ENCODE assay signal across 11 cellular contexts in the genomic region with DNA sequence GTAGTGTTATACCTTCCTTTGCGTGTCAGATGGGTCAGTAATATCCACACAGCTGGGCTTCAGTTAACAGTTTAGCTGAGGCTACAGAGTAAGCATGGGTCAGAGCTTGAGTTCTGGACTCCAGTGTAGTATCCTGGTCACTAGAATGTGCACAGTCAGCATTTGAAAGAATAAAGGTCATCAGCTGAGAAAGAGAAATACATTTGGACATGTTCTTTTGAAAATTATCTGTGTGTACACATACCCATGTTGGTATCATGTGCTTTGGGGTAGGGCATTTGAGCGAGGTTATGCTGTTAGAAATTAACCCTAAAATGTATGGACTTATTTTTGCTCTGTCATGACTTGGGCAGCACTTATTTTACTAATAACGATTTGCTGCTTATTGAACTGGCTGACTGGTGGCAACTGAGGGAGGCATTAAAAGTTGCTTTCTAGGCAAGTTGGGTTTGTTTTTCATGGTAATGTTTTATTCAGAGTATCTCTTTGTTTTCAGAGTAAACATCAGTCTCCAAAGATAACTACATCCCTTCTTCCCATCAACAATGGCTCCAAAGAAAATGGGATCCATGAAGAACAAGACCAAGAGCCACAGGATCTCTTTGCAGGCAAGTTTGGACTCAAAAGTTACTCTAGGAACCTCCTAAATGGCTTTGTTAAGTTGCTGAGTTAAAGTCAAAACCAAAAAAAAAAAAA. TPM values are rescaled to one million over a fixed set of nuclear protein-coding genes. Genes with fewer than 3 reads are reported as not detected.
A peak's percentile ranks its signal among the peaks of the same experiment; 100 is the strongest.
DNase-seq lines count a peak whose midpoint lies in the region; ATAC-seq and TF ChIP-seq lines count a peak whose summit lies in the region.
"Had no signal": no experiment of that assay in that cellular context is flagged by ENCODE, and none has a peak within 500 bp of the region (broad histone marks: within the 10 kb centered on the region; RNA-seq: fewer than 3 reads in every experiment).

No MANE protein-coding gene starts in this region.

- H3K27me3 Mint-ChIP-seq in type B pancreatic cell, result no peaks in the 10 kb centered on the region

- ATAC-seq in heart right ventricle (peak in 5 of 8 donors; percentile 30 to 51 (median 43)), Right ventricle myocardium inferior (no peak), GM19463 (IDR thresholded peaks at IDR 0.05; ENCODE audit: unreplicated experiment) (no peak)

- peak overlapping the region; percentile 32 for H3K4me3 Mint-ChIP-seq in type B pancreatic cell

- no peaks in the 10 kb centered on the region for H3K27me3 ChIP-seq in heart right ventricle
- H3K27me3 ChIP-seq: esophagus muscularis mucosa had no signal

- H3K4me3 ChIP-seq in heart right ventricle, result no peak overlapping the region
- H3K4me3 ChIP-seq: esophagus muscularis mucosa, skin epidermis had no signal

- no peaks in the 10 kb centered on the region for H3K9me3 ChIP-seq in heart right ventricle
- H3K9me3 ChIP-seq: esophagus muscularis mucosa had no signal

- WGBS in heart right ventricle, 2 donors, result 65 to 67% methylated on average over 3 of the region's 3 CpGs

- H3K36me3 Mint-ChIP-seq in type B pancreatic cell, result peaks cover 17% of the 10 kb centered on the region

- TF ChIP-seq CTCF in heart right ventricle (IDR thresholded peaks at IDR 0.05) (no peak), type B pancreatic cell (conservative IDR thresholded peaks at IDR 0.05) (no peak)

- H3K4me1 Mint-ChIP-seq in type B pancreatic cell (ENCODE audit: unreplicated experiment), result peaks cover 16% of the 10 kb centered on the region

- intact Hi-C loops in heart right ventricle (cut with DNase I), result no loop called here
- intact Hi-C loops in Right ventricle myocardium inferior (cut with DNase I), result loop anchor here (5.0 kb wide), 1 partner anchor 40 kb away; a partner anchor contains a TSS

- H3K27ac Mint-ChIP-seq in type B pancreatic cell, result peak overlapping the region; percentile 44

- H3K9me3 Mint-ChIP-seq in type B pancreatic cell, result no peaks in the 10 kb centered on the region

- peaks cover 0 to 62% (median 47%) of the 10 kb centered on the region in 9 donors for H3K4me1 ChIP-seq in heart right ventricle

- peak overlapping the region in 2 of 10 donors; percentile 22 to 52 for H3K27ac ChIP-seq in heart right ventricle
- H3K27ac ChIP-seq: esophagus muscularis mucosa had no signal

- DNase-seq in heart right ventricle (no peak), Right ventricle myocardium inferior (ENCODE audit: missing footprints) (no peak), left kidney (ENCODE audit: low read depth, low spot score) (peak; percentile 27), type B pancreatic cell (ENCODE audit: extremely low spot score, unreplicated experiment) (no peak), NCI-H2081 (lab: John Stamatoyannopoulos, UW) (no peak)
- DNase-seq: activated CD4-positive, alpha-beta T cell treated with anti-CD3 and anti-CD28 coated beads, Interleukin-2, amount 50 U/mL, for 1 hour; H7; NCI-H524 treated with DMSO at 0.1 percent for 48 hours had no signal

- H3K36me3 ChIP-seq in heart right ventricle, result peaks cover 0 to 50% (median 36%) of the 10 kb centered on the region in 9 donors

RNA-seq across cellular contexts. Expression of a gene that starts 16.4 kb away (rescaled TPM):
- total RNA-seq in heart right ventricle (100 to 1,000 TPM in 3 of 10 donors, 10 to 100 TPM in 7; 80.8 to 110 (median 96.0) TPM), Right ventricle myocardium inferior (90.7 TPM), type B pancreatic cell (ENCODE audit: low replicate concordance) (111 and 124 TPM in 2 replicates)
- polyA plus RNA-seq in heart right ventricle, result 10 to 100 TPM; 44.9 to 47.9 TPM

RNA-seq across cellular contexts. Expression of a gene that starts 18.6 kb away (rescaled TPM):
- total RNA-seq in heart right ventricle (10 to 100 TPM; 36.4 to 65.6 (median 52.3) TPM), Right ventricle myocardium inferior (66.7 TPM), type B pancreatic cell (ENCODE audit: low replicate concordance) (59.8 and 69.7 TPM in 2 replicates)
- 100 to 1,000 TPM in 1 of 2 donors, 10 to 100 TPM in 1; 62.2 to 118 TPM for polyA plus RNA-seq in heart right ventricle

RNA-seq across cellular contexts. Expression of a gene that starts 39.3 kb away (rescaled TPM):
- total RNA-seq in heart right ventricle (10 to 100 TPM in 1 of 10 donors, 1 to 10 TPM in 6, under 1 TPM in 3; 0.66 to 10.0 (median 1.6) TPM), Right ventricle myocardium inferior (7.4 TPM), type B pancreatic cell (ENCODE audit: low replicate concordance) (1.3 and 2.7 TPM in 2 replicates)
- 1 to 10 TPM; 1.4 to 9.3 TPM for polyA plus RNA-seq in heart right ventricle

RNA-seq across cellular contexts. Expression of a gene that starts 50.6 kb away (rescaled TPM):
- total RNA-seq in heart right ventricle, result 100 to 1,000 TPM in 3 of 10 donors, 10 to 100 TPM in 7; 60.3 to 178 (median 83.7) TPM
- 100 to 1,000 TPM; 237 to 600 TPM for polyA plus RNA-seq in heart right ventricle
- 127 TPM for total RNA-seq in Right ventricle myocardium inferior
- 551 and 606 TPM in 2 replicates for total RNA-seq in type B pancreatic cell (ENCODE audit: low replicate concordance)

Comparison
In these comparisons a context has a peak if more than half of its experiments do, and no peak if none do; other contexts are left out.
1. ATAC-seq: peak in heart right ventricle (5 of 8); none in Right ventricle myocardium inferior (single experiment) and GM19463 (single experiment).